8 cellular contexts compared by ENCODE assay signal in the genomic region with DNA sequence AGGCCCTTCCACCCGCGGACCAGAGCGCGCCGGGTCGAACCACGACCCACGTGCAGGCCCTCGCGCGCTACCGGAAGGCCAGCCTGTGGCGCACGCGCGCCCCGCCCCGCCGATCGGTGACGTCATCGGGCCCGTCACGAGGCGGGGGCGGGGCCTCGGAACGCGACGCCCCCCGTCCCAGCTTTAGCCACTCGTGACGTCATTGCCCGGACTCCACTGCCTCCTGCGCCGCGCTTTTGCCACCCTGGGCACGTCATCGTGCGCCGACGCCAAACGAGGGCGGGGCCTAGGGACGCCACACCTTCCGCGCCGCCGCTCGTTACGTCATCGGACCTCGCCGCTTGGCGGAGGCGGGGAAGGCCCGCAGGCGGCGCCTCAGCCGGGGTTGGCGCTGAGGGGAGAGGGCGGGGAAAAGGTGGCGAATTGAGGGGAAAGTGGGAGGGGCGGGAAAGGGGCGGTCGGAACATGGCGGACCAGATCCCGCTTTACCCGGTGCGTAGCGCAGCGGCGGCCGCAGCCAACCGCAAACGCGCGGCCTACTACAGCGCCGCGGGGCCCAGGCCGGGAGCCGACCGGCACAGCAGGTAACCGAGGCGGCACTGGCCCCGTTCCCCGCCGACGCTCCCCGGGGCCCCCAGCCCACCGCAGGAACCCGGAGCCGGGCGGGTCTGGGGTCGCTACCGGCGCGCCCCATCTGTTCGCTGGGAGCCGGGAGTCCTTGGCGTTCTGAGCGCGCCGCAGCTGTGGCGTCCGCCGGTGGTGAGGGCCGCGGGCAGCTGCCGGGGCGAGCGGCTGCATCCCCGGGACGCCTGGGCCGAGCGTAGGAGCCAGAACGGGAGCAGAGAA. TPM values are rescaled to one million over a fixed set of nuclear protein-coding genes. Genes with fewer than 3 reads are reported as not detected.
DNase-seq lines count a peak whose midpoint lies in the region; ATAC-seq, FAIRE-seq and TF ChIP-seq lines count a peak whose summit lies in the region.

A gene with protein sequence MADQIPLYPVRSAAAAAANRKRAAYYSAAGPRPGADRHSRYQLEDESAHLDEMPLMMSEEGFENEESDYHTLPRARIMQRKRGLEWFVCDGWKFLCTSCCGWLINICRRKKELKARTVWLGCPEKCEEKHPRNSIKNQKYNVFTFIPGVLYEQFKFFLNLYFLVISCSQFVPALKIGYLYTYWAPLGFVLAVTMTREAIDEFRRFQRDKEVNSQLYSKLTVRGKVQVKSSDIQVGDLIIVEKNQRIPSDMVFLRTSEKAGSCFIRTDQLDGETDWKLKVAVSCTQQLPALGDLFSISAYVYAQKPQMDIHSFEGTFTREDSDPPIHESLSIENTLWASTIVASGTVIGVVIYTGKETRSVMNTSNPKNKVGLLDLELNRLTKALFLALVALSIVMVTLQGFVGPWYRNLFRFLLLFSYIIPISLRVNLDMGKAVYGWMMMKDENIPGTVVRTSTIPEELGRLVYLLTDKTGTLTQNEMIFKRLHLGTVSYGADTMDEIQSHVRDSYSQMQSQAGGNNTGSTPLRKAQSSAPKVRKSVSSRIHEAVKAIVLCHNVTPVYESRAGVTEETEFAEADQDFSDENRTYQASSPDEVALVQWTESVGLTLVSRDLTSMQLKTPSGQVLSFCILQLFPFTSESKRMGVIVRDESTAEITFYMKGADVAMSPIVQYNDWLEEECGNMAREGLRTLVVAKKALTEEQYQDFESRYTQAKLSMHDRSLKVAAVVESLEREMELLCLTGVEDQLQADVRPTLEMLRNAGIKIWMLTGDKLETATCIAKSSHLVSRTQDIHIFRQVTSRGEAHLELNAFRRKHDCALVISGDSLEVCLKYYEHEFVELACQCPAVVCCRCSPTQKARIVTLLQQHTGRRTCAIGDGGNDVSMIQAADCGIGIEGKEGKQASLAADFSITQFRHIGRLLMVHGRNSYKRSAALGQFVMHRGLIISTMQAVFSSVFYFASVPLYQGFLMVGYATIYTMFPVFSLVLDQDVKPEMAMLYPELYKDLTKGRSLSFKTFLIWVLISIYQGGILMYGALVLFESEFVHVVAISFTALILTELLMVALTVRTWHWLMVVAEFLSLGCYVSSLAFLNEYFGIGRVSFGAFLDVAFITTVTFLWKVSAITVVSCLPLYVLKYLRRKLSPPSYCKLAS (plus strand): TSS at position 449 of the 846 bp plus-strand sequence. CDS start 17 bp downstream, at position 466.

- intact Hi-C loops in body of pancreas (cut with DNase I): no loop called here
- intact Hi-C loops in gastrocnemius medialis (cut with DNase I; ENCODE audit: low total_unique reads): loop anchor here (1.0 to 10.0 kb wide), 5 partner anchors 32 to 610 kb away; a partner anchor contains a TSS

- peaks cover 20% of the 10 kb centered on the region for H3K4me1 ChIP-seq in body of pancreas
- H3K4me1 ChIP-seq in gastrocnemius medialis: peaks cover 20% of the 10 kb centered on the region in 2 donors

- in situ Hi-C loops in gastrocnemius medialis (cut with MboI; ENCODE audit: low sequenced_read_pairs in 4 of 4): no loop called here

- FAIRE-seq in TTC549 (lab: Jason Lieb, UNC): peak; percentile 79

- TF ChIP-seq POLR2A in body of pancreas (IDR thresholded peaks at IDR 0.05) (peak; percentile 56 to 76 (median 74)), gastrocnemius medialis (IDR thresholded peaks at IDR 0.05) (peak; percentile 59 to 72)

- H3K27ac ChIP-seq in body of pancreas (peak within 1 kb of the TSS; percentile 83 to 92 (median 90)), gastrocnemius medialis (peak within 1 kb of the TSS; percentile 88 to 95 (median 92))

- DNase-seq in NCI-H2029 (lab: John Stamatoyannopoulos, UW) (peak; percentile 71), NCI-H2029 treated with DMSO at 0.1 percent for 48 hours (lab: John Stamatoyannopoulos, UW) (no peak), NCI-H2107 treated with DMSO at 0.1 percent for 48 hours (lab: John Stamatoyannopoulos, UW; ENCODE audit: unreplicated experiment) (peak; percentile 81), body of pancreas (peak; percentile 95 to 97 (median 96)), iPS DF 4.7 (ENCODE audit: extremely low read depth, low spot score) (peak; percentile 76), gastrocnemius medialis (peak; percentile 93 to 96)

- H3K4me3 ChIP-seq in body of pancreas: peak within 1 kb of the TSS; percentile 85 to 91
- peak within 1 kb of the TSS; percentile 62 to 89 (median 80) for H3K4me3 ChIP-seq in gastrocnemius medialis

- H3K27me3 ChIP-seq in body of pancreas (no peaks in the 10 kb centered on the region), gastrocnemius medialis (no peaks in the 10 kb centered on the region)

- H3K9me3 ChIP-seq in body of pancreas (no peaks in the 10 kb centered on the region), gastrocnemius medialis (no peaks in the 10 kb centered on the region)

- H3K36me3 ChIP-seq in body of pancreas (replicated peaks in 1 of 2; ENCODE audit: insufficient read depth in 1 of 2, low read depth in 2 of 2): no peaks in the 10 kb centered on the region
- H3K36me3 ChIP-seq in gastrocnemius medialis: no peaks in the 10 kb centered on the region

- peak; percentile 84 for ATAC-seq in HG03025 (IDR thresholded peaks at IDR 0.05; ENCODE audit: low FRiP score, unreplicated experiment)
- ATAC-seq in body of pancreas: peak; percentile 94
- peak; percentile 94 to 98 for ATAC-seq in gastrocnemius medialis

- 0% methylated on average over 19 to 85 of the region's 118 CpGs for WGBS in body of pancreas, 2 donors

- TF ChIP-seq CTCF in body of pancreas (IDR thresholded peaks at IDR 0.05) (peak in 4 of 7 experiments; percentile 29 to 51 (median 40)), gastrocnemius medialis (IDR thresholded peaks at IDR 0.05 in 4 of 5, conservative IDR thresholded peaks at IDR 0.05 in 1 of 5) (peak in 3 of 5 experiments; percentile 23 to 33 (median 23))

RNA-seq across cellular contexts. Expression of the gene that starts here (rescaled TPM):
- total RNA-seq in body of pancreas (10 to 100 TPM; 19.7 to 21.1 TPM), gastrocnemius medialis (10 to 100 TPM in 3 of 4 donors, 1 to 10 TPM in 1; 9.9 to 33.6 (median 18.6) TPM)
